18 cellular contexts compared by ENCODE assay signal in the genomic region with DNA sequence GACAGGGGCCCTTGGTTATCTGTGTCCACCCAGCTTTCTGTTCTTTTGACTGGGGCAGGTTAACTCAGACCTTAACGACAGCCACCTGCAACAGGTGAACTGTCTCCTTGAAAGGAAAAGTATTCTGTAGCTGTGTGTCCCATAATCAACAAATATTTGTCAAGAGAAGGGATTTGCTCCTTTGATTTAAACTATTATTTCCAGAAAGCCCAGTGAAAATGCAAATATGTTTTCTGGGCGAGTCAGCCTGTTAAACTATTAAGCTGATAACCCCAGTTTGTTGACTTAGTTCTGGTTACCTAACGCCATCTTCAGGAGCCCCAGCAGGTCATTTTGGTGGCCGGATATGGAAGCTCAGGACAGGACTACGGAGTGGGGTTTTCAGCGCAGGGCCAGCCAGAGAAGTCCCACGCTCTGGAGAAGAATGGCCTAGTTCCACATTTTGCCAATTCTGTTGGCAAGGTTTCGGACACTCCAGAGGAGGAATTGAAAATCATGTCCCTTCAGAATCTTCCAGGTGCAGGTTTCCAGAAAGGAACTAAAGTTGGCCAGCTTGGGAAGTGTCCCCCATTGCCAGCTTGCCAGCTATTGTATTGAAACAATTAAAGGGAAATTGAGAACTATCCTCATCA. TPM values are rescaled to one million over a fixed set of nuclear protein-coding genes. Genes with fewer than 3 reads are reported as not detected.
DNase-seq lines count a peak whose midpoint lies in the region; ATAC-seq, FAIRE-seq and TF ChIP-seq lines count a peak whose summit lies in the region.
"Had no signal": no experiment of that assay in that cellular context is flagged by ENCODE, and none has a peak within 500 bp of the region (broad histone marks: within the 10 kb centered on the region; RNA-seq: fewer than 3 reads in every experiment).

No MANE protein-coding gene starts in this region.

- peaks cover 0 to 11% of the 10 kb centered on the region in 2 experiments; a peak in 3 of 5 replicates for H3K4me1 ChIP-seq in K562 (replicated peaks in 1 of 2; ENCODE audit: control insufficient read depth in 2 of 2, insufficient read depth in 2 of 2, low read length in 2 of 2)
- H3K4me1 ChIP-seq in right lobe of liver, result no peaks in the 10 kb centered on the region

- H3K27ac ChIP-seq in K562 (ENCODE audit: extremely low read depth, low read depth, low read length) (no peak overlapping the region), right lobe of liver (no peak overlapping the region)
- H3K27ac ChIP-seq: BLaER1 treated with 17β-estradiol and CSF1 and Interleukin-3, amounts not matched to agents 10 nM and 100 nM had no signal

- no peak for TF ChIP-seq POLR2A in K562 (conservative IDR thresholded peaks at IDR 0.05)
- no peak for TF ChIP-seq POLR2A in right lobe of liver (IDR thresholded peaks at IDR 0.05)

- peak; percentile 18 for DNase-seq in activated CD8-positive, alpha-beta memory T cell treated with anti-CD3 and anti-CD28 coated beads, Interleukin-2, amount 10 ng/mL, durations not matched to agents 7 days and 5 days
- no peak for DNase-seq in activated CD8-positive, alpha-beta memory T cell treated with anti-CD3 and anti-CD28 coated beads for 24 hours
- DNase-seq in K562 (ENCODE audit: extremely low read depth in 1 of 4, low spot score in 3 of 4) (peak in 2 of 4 experiments; percentile 6 to 15), right lobe of liver (no peak), frontal cortex (ENCODE audit: low spot score in 2 of 2) (no peak), NCI-H510A (lab: John Stamatoyannopoulos, UW) (no peak)
- DNase-seq: DMS 273 treated with DMSO at 0.1 percent for 48 hours, EL, HCEC 1CT, NCI-H1105 treated with DMSO at 0.1 percent for 48 hours, NCI-H187, NCI-H2171, SIG-M5 had no signal

- H3K79me2 ChIP-seq in K562 (ENCODE audit: control insufficient read depth, insufficient read depth, low read length), result no peaks in the 10 kb centered on the region

- H3K9me3 ChIP-seq in K562 (replicated peaks; ENCODE audit: control insufficient read depth, insufficient read depth, low read depth, low read length) (no peaks in the 10 kb centered on the region), right lobe of liver (no peaks in the 10 kb centered on the region)

- no peak overlapping the region for H3K4me3 Mint-ChIP-seq in activated CD8-positive, alpha-beta memory T cell treated with anti-CD3 and anti-CD28 coated beads, Interleukin-2, amount 10 ng/mL, durations not matched to agents 7 days and 5 days

- BruUV-seq in K562 (replicated peaks; lab: Mats Ljungman, UMichigan), result no TSS peak

- H3K9me1 ChIP-seq in K562 (ENCODE audit: control insufficient read depth, insufficient read depth, low read length), result no peaks in the 10 kb centered on the region

- H3K27me3 ChIP-seq in K562 (ENCODE audit: control insufficient read depth in 2 of 2, insufficient read depth in 2 of 2, low read length in 2 of 2) (no peaks in the 10 kb centered on the region), right lobe of liver (no peaks in the 10 kb centered on the region)
- H3K27me3 ChIP-seq: BLaER1 treated with 17β-estradiol and CSF1 and Interleukin-3, amounts not matched to agents 10 nM and 100 nM had no signal

- H4K20me1 ChIP-seq in K562 (replicated peaks; ENCODE audit: control insufficient read depth, insufficient read depth, low read length), result no peaks in the 10 kb centered on the region
- H4K20me1 ChIP-seq: BLaER1 treated with 17β-estradiol and CSF1 and Interleukin-3, amounts not matched to agents 10 nM and 100 nM had no signal

- CTCF ChIA-PET in activated CD8-positive, alpha-beta memory T cell treated with anti-CD3 and anti-CD28 coated beads, Interleukin-2, amount 10 ng/mL, durations not matched to agents 7 days and 5 days (lab: Charles Lee), result no interaction called here
- CTCF ChIA-PET in K562 (lab: Yijun Ruan, JAX; ENCODE audit: low intra/inter-chr PET ratio), result interaction anchor here (0.7 kb wide), 1 partner anchor 56 kb away, joined by 4 read pairs; no protein-coding TSS in a partner anchor

- no peaks in the 10 kb centered on the region for H3K4me1 Mint-ChIP-seq in activated CD8-positive, alpha-beta memory T cell treated with anti-CD3 and anti-CD28 coated beads, Interleukin-2, amount 10 ng/mL, durations not matched to agents 7 days and 5 days

- H3K27me3 Mint-ChIP-seq in activated CD8-positive, alpha-beta memory T cell treated with anti-CD3 and anti-CD28 coated beads, Interleukin-2, amount 10 ng/mL, durations not matched to agents 7 days and 5 days, result peaks cover 36% of the 10 kb centered on the region

- TF ChIP-seq EP300 in K562 (IDR thresholded peaks at IDR 0.05; ENCODE audit: low read length), result no peak

- intact Hi-C loops in K562 (cut with micrococcal nuclease), result no loop called here
- intact Hi-C loops in right lobe of liver (cut with DNase I), result no loop called here

- H3K4me3 ChIP-seq in K562 (no peak overlapping the region), right lobe of liver (no peak overlapping the region)
- H3K4me3 ChIP-seq: BLaER1 treated with 17β-estradiol and CSF1 and Interleukin-3, amounts not matched to agents 10 nM and 100 nM had no signal

- no peak overlapping the region for H3K27ac Mint-ChIP-seq in activated CD8-positive, alpha-beta memory T cell treated with anti-CD3 and anti-CD28 coated beads, Interleukin-2, amount 10 ng/mL, durations not matched to agents 7 days and 5 days

- POLR2A ChIA-PET in K562 (lab: Yijun Ruan, JAX), result interaction anchor here (1.0 kb wide), 1 partner anchor 45 kb away, joined by 6 read pairs; no protein-coding TSS in a partner anchor

- in situ Hi-C loops in K562 (cut with MboI), result no loop called here

- H3K36me3 Mint-ChIP-seq in activated CD8-positive, alpha-beta memory T cell treated with anti-CD3 and anti-CD28 coated beads, Interleukin-2, amount 10 ng/mL, durations not matched to agents 7 days and 5 days, result no peaks in the 10 kb centered on the region

- TF ChIP-seq CTCF in K562 (IDR thresholded peaks at IDR 0.05 in 2 of 3, conservative IDR thresholded peaks at IDR 0.05 in 1 of 3; ENCODE audit: insufficient read depth in 2 of 3, low read depth in 1 of 3, low read length in 3 of 3), result peak in 2 of 3 experiments; percentile 2 to 20; a peak in 1 of 6 replicates
- no peak for TF ChIP-seq CTCF in right lobe of liver (IDR thresholded peaks at IDR 0.05)

- H3K36me3 ChIP-seq in K562 (ENCODE audit: control insufficient read depth, insufficient read depth, low read length), result no peaks in the 10 kb centered on the region
- H3K36me3 ChIP-seq in right lobe of liver, result no peaks in the 10 kb centered on the region
- H3K36me3 ChIP-seq: BLaER1 treated with 17β-estradiol and CSF1 and Interleukin-3, amounts not matched to agents 10 nM and 100 nM had no signal

- WGBS in K562 (ENCODE audit: insufficient coverage, low coverage, missing lambda C conversion rate), result 4% methylated on average over 8 of the region's 8 CpGs
- WGBS in right lobe of liver (ENCODE audit: insufficient coverage, low coverage, low lambda C conversion rate, missing lambda C conversion rate), result 29% methylated on average over 6 of the region's 8 CpGs

- no peak for ATAC-seq in activated CD8-positive, alpha-beta memory T cell treated with anti-CD3 and anti-CD28 coated beads, Interleukin-2, amount 10 ng/mL, durations not matched to agents 7 days and 5 days
- ATAC-seq in K562 (peak; percentile 72), right lobe of liver (peak; percentile 51 to 87 (median 70)), GM21529 (IDR thresholded peaks at IDR 0.05; ENCODE audit: unreplicated experiment) (no peak), HG03159 (IDR thresholded peaks at IDR 0.05; ENCODE audit: unreplicated experiment) (no peak)

- no peak overlapping the region for H3K4me2 ChIP-seq in K562 (ENCODE audit: insufficient read depth, low read length)
- H3K4me2 ChIP-seq: BLaER1 treated with 17β-estradiol and CSF1 and Interleukin-3, amounts not matched to agents 10 nM and 100 nM had no signal

- FAIRE-seq in K562 (lab: Jason Lieb, UNC), result no peak
- FAIRE-seq in frontal cortex (lab: Jason Lieb, UNC), result no peak

- no peak overlapping the region for H2AFZ ChIP-seq in K562 (ENCODE audit: low read depth, low read length)

- TF ChIP-seq RAD21 in K562 (CRISPR knock-in tag; conservative IDR thresholded peaks at IDR 0.05 in 1 of 2, IDR thresholded peaks at IDR 0.05 in 1 of 2), result peak; percentile 21 to 23; a peak in 2 of 4 replicates

- H3K9ac ChIP-seq in K562 (ENCODE audit: insufficient read depth in 1 of 2, low read depth in 2 of 2, low read length in 2 of 2), result no peak overlapping the region
- H3K9ac ChIP-seq: BLaER1 treated with 17β-estradiol and CSF1 and Interleukin-3, amounts not matched to agents 10 nM and 100 nM had no signal

- H3K9me3 Mint-ChIP-seq in activated CD8-positive, alpha-beta memory T cell treated with anti-CD3 and anti-CD28 coated beads, Interleukin-2, amount 10 ng/mL, durations not matched to agents 7 days and 5 days (ENCODE audit: low read depth), result no peaks in the 10 kb centered on the region

TF ChIP-seq in K562, 482 proteins besides CTCF, POLR2A, EP300 and RAD21 (continues in another document):
- 0 out of 4 replicates have a peak, but pooled peaks of 1 of the 2 experiments have one; percentile 24 for TF ChIP-seq FOXA3 (CRISPR knock-in tag; conservative IDR thresholded peaks at IDR 0.05 in 1 of 2, IDR thresholded peaks at IDR 0.05 in 1 of 2)
- TF ChIP-seq NR2F6 (CRISPR knock-in tag; IDR thresholded peaks at IDR 0.05), result no peak

RNA-seq across cellular contexts. Expression of a gene that starts 54.5 kb away (rescaled TPM):
- total RNA-seq in activated CD8-positive, alpha-beta memory T cell treated with anti-CD3 and anti-CD28 coated beads, Interleukin-2, amount 10 ng/mL, durations not matched to agents 7 days and 5 days, result not detected
- not detected in 2 replicates for total RNA-seq in K562 (2011; cell fraction: chromatin; rRNA removed; ENCODE audit: low replicate concordance)
- not detected in 2 replicates for total RNA-seq in K562 (2011; cell fraction: nucleolus; rRNA removed)
- not detected in 2 replicates for total RNA-seq in K562 (2011; cell fraction: nucleoplasm; rRNA removed)
- not detected in 2 replicates for total RNA-seq in K562 (2014; rRNA removed)
- total RNA-seq in K562 (2014; rRNA removed; fragmentation: Illumina TruSeq; extraction: Trizol), result not detected in 2 replicates
- total RNA-seq in K562 (2015; rRNA removed; fragmentation: Illumina TruSeq; extraction: Trizol), result not detected in 2 replicates
- not detected in 2 replicates for total RNA-seq in K562 (2021)
- polyA plus RNA-seq in K562 (2011; rRNA removed), result not detected in 2 replicates
- not detected in 2 replicates for polyA plus RNA-seq in K562 (2011; cell fraction: cytosol; rRNA removed)
- not detected in 2 replicates for polyA plus RNA-seq in K562 (2011; cell fraction: nucleus; rRNA removed)
- polyA plus RNA-seq in K562 (2012), result not detected in 2 replicates
- not detected in 2 replicates for polyA plus RNA-seq in K562 (2014; fragmentation: Illumina TruSeq; extraction: Trizol)
- polyA plus RNA-seq in K562 (2014; fragmentation: Nextera tagmentation; extraction: Ambion mirVana), result not detected
- not detected in 2 replicates for polyA plus RNA-seq in K562 (2014; rRNA removed)
- not detected in 2 replicates for polyA minus RNA-seq in K562 (2011; rRNA and poly(A)+ RNA removed)
- not detected in 2 replicates for polyA minus RNA-seq in K562 (2011; cell fraction: cytosol; rRNA and poly(A)+ RNA removed)
- polyA minus RNA-seq in K562 (2011; cell fraction: nucleus; rRNA and poly(A)+ RNA removed), result not detected in 2 replicates
- under 1 TPM; 0.22 to 0.99 (median 0.51) TPM for total RNA-seq in right lobe of liver
- 19.6 TPM for total RNA-seq in frontal cortex
- total RNA-seq: A172, NCI-H460 had no signal

Comparison
In these comparisons a context has a peak if more than half of its experiments do, and no peak if none do; other contexts are left out.
1. ATAC-seq: peak in K562 (single experiment) and right lobe of liver (4 of 4); none in activated CD8-positive, alpha-beta memory T cell treated with anti-CD3 and anti-CD28 coated beads, Interleukin-2, amount 10 ng/mL, durations not matched to agents 7 days and 5 days (single experiment), GM21529 (single experiment) and HG03159 (single experiment).
2. CTCF ChIP-seq: peak in K562 (2 of 3); none in right lobe of liver (0 of 4).
3. RNA of a gene that starts 54.5 kb away (total RNA-seq): 19.6 TPM in frontal cortex (single experiment); 0.22 to 0.99 TPM in right lobe of liver, not detected in activated CD8-positive, alpha-beta memory T cell treated with anti-CD3 and anti-CD28 coated beads, Interleukin-2, amount 10 ng/mL, durations not matched to agents 7 days and 5 days and not detected in K562; every median in the first group is over 10 times any median in the second.